10 cellular contexts compared by ENCODE assay signal in the genomic region with DNA sequence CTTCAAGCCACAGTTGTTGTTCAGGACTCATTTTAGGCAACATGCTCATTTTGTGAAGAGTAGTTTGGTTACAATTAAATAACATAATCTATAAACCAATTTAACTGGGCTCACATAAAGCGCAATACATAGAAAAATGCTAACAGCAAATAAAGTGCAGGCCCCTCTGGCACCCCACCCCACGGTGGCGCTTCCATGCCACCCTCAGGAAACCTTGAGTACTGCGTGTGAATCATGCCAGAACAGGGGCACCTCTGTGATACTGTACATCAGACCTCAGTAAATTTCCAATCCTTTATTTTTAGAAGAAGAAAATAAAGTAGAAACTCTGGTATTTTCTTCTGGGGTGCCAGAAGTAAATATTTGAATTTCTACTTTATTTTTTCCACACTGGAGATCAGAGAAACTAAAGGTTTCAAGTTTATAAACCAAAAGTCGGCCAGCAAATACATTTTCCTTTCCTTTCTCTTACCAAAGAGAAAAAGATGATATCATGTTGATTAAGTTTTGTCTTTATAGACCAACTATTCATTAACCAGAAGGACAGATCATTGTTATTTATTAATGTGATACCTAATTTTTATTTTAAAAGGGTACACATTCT.
DNase-seq lines count a peak whose midpoint lies in the region; ATAC-seq and TF ChIP-seq lines count a peak whose summit lies in the region.
"Had no signal": no experiment of that assay in that cellular context is flagged by ENCODE, and none has a peak within 500 bp of the region (broad histone marks: within the 10 kb centered on the region; RNA-seq: fewer than 3 reads in every experiment).

No MANE protein-coding gene starts in this region.

- peak; percentile 80 for TF ChIP-seq CTCF in RWPE2 (IDR thresholded peaks at IDR 0.05; ENCODE audit: poor library complexity, severe bottlenecking)
- peak; percentile 84 for TF ChIP-seq CTCF in fibroblast of mammary gland (conservative IDR thresholded peaks at IDR 0.05; ENCODE audit: control insufficient read depth, insufficient read depth, low read depth, low read length)

- DNase-seq in NCI-H1436 (lab: John Stamatoyannopoulos, UW), result peak; percentile 38
- no peak for DNase-seq in NCI-H1436 treated with DMSO at 0.1 percent for 48 hours (lab: John Stamatoyannopoulos, UW)
- DNase-seq in RWPE2 (ENCODE audit: low spot score), result no peak
- DNase-seq in fibroblast of mammary gland (ENCODE audit: low read depth), result peak; percentile 28
- DNase-seq in stimulated activated naive CD8-positive, alpha-beta T cell treated with anti-CD3 and anti-CD28 coated beads, Interleukin-15, amount 100 ng/mL, for 72 hours, result peak in 1 of 2 donors; percentile 12
- DNase-seq in OCI-M2 (lab: John Stamatoyannopoulos, UW; ENCODE audit: unreplicated experiment), result no peak
- DNase-seq: CD4-positive, CD25-positive, alpha-beta regulatory T cell had no signal

- no peak overlapping the region for H3K27ac ChIP-seq in RWPE2 (ENCODE audit: poor library complexity, severe bottlenecking)

- no peaks in the 10 kb centered on the region for H3K9me3 Mint-ChIP-seq in stimulated activated naive CD8-positive, alpha-beta T cell treated with anti-CD3 and anti-CD28 coated beads, Interleukin-15, amount 100 ng/mL, for 72 hours
- H3K9me3 Mint-ChIP-seq: activated naive CD4-positive, alpha-beta T cell treated with anti-CD3 and anti-CD28 coated beads, Interleukin-2, amount 50 U/mL, for 24 hours had no signal

- H3K27me3 ChIP-seq in RWPE2 (ENCODE audit: insufficient read depth, poor library complexity, severe bottlenecking), result no peaks in the 10 kb centered on the region

- no peaks in the 10 kb centered on the region for H3K4me1 Mint-ChIP-seq in stimulated activated naive CD8-positive, alpha-beta T cell treated with anti-CD3 and anti-CD28 coated beads, Interleukin-15, amount 100 ng/mL, for 72 hours
- H3K4me1 Mint-ChIP-seq: activated naive CD4-positive, alpha-beta T cell treated with anti-CD3 and anti-CD28 coated beads, Interleukin-2, amount 50 U/mL, for 24 hours; CD4-positive, CD25-positive, alpha-beta regulatory T cell had no signal

- H3K9me3 ChIP-seq in RWPE2 (ENCODE audit: severe bottlenecking), result no peaks in the 10 kb centered on the region

- H3K4me3 ChIP-seq in RWPE2 (ENCODE audit: severe bottlenecking), result no peak overlapping the region
- H3K4me3 ChIP-seq in fibroblast of mammary gland (ENCODE audit: control insufficient read depth, low read depth, low read length), result no peak overlapping the region

- no peak overlapping the region for H3K4me3 Mint-ChIP-seq in stimulated activated naive CD8-positive, alpha-beta T cell treated with anti-CD3 and anti-CD28 coated beads, Interleukin-15, amount 100 ng/mL, for 72 hours
- H3K4me3 Mint-ChIP-seq: activated naive CD4-positive, alpha-beta T cell treated with anti-CD3 and anti-CD28 coated beads, Interleukin-2, amount 50 U/mL, for 24 hours; CD4-positive, CD25-positive, alpha-beta regulatory T cell had no signal

- ATAC-seq in GM19328 (IDR thresholded peaks at IDR 0.05; ENCODE audit: unreplicated experiment) (peak; percentile 66), HG03439 (IDR thresholded peaks at IDR 0.05; ENCODE audit: unreplicated experiment) (peak; percentile 70), RWPE2 (ENCODE audit: low read depth) (peak; percentile 83; the same call in 2 of the 3 replicates)
- ATAC-seq in stimulated activated naive CD8-positive, alpha-beta T cell treated with anti-CD3 and anti-CD28 coated beads, Interleukin-15, amount 100 ng/mL, for 72 hours, result peak; percentile 46

- no peaks in the 10 kb centered on the region for H3K27me3 Mint-ChIP-seq in stimulated activated naive CD8-positive, alpha-beta T cell treated with anti-CD3 and anti-CD28 coated beads, Interleukin-15, amount 100 ng/mL, for 72 hours
- H3K27me3 Mint-ChIP-seq: activated naive CD4-positive, alpha-beta T cell treated with anti-CD3 and anti-CD28 coated beads, Interleukin-2, amount 50 U/mL, for 24 hours; CD4-positive, CD25-positive, alpha-beta regulatory T cell had no signal

- H3K4me1 ChIP-seq in RWPE2 (ENCODE audit: insufficient read depth, poor library complexity, severe bottlenecking), result no peaks in the 10 kb centered on the region

- H3K36me3 ChIP-seq in RWPE2 (ENCODE audit: low read depth), result no peaks in the 10 kb centered on the region

- H3K27ac Mint-ChIP-seq in stimulated activated naive CD8-positive, alpha-beta T cell treated with anti-CD3 and anti-CD28 coated beads, Interleukin-15, amount 100 ng/mL, for 72 hours, result no peak overlapping the region
- H3K27ac Mint-ChIP-seq: activated naive CD4-positive, alpha-beta T cell treated with anti-CD3 and anti-CD28 coated beads, Interleukin-2, amount 50 U/mL, for 24 hours; CD4-positive, CD25-positive, alpha-beta regulatory T cell had no signal

Comparison
In these comparisons a context has a peak if more than half of its experiments do, and no peak if none do; other contexts are left out.
1. DNase-seq: peak in NCI-H1436 (single experiment) and fibroblast of mammary gland (single experiment); none in NCI-H1436 treated with DMSO at 0.1 percent for 48 hours (single experiment), RWPE2 (single experiment) and OCI-M2 (single experiment).
2. Peak in every context shown above with its lines, with median percentiles within 50 percentile points of each other: ATAC-seq.